ENCODE assay signal across 1 cellular context in the genomic region with DNA sequence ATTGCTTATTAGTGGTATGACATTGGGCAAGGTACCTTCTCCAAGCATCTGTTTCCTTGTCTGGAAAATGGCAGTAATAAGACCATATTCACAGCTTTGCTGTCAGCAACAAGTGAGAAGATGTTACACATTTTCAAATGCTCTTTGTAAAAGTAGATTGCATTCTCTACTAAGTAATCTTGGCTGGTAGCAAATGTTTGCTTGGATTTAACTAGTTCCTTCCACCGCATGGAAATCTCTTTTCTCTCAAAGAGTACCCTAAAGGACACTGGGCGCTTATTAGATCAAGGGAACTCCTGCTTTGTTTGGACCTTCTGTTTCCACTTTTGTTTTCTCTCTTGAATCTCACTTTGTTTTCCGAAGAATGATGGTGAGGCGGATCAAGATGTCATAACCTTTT.
TF ChIP-seq lines count a peak whose summit lies in the region.

No MANE protein-coding gene starts in this region.

TF ChIP-seq in HEK293, 187 proteins besides CTCF, POLR2A, EP300 and RAD21:
- TF ChIP-seq, protein P1, sequence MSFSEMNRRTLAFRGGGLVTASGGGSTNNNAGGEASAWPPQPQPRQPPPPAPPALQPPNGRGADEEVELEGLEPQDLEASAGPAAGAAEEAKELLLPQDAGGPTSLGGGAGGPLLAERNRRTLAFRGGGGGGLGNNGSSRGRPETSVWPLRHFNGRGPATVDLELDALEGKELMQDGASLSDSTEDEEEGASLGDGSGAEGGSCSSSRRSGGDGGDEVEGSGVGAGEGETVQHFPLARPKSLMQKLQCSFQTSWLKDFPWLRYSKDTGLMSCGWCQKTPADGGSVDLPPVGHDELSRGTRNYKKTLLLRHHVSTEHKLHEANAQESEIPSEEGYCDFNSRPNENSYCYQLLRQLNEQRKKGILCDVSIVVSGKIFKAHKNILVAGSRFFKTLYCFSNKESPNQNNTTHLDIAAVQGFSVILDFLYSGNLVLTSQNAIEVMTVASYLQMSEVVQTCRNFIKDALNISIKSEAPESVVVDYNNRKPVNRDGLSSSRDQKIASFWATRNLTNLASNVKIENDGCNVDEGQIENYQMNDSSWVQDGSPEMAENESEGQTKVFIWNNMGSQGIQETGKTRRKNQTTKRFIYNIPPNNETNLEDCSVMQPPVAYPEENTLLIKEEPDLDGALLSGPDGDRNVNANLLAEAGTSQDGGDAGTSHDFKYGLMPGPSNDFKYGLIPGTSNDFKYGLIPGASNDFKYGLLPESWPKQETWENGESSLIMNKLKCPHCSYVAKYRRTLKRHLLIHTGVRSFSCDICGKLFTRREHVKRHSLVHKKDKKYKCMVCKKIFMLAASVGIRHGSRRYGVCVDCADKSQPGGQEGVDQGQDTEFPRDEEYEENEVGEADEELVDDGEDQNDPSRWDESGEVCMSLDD (tag by site-specific recombination; IDR thresholded peaks at IDR 0.05) = no peak
- TF ChIP-seq ZNF433 (tag by site-specific recombination; IDR thresholded peaks at IDR 0.05; ENCODE audit: low read depth) = no peak
- TF ChIP-seq OSR2 (tag by site-specific recombination; IDR thresholded peaks at IDR 0.05) = no peak
- TF ChIP-seq, protein P2, sequence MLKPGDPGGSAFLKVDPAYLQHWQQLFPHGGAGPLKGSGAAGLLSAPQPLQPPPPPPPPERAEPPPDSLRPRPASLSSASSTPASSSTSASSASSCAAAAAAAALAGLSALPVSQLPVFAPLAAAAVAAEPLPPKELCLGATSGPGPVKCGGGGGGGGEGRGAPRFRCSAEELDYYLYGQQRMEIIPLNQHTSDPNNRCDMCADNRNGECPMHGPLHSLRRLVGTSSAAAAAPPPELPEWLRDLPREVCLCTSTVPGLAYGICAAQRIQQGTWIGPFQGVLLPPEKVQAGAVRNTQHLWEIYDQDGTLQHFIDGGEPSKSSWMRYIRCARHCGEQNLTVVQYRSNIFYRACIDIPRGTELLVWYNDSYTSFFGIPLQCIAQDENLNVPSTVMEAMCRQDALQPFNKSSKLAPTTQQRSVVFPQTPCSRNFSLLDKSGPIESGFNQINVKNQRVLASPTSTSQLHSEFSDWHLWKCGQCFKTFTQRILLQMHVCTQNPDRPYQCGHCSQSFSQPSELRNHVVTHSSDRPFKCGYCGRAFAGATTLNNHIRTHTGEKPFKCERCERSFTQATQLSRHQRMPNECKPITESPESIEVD (tag by site-specific recombination; IDR thresholded peaks at IDR 0.05) = no peak
- peak; percentile 95 for TF ChIP-seq SETDB1 (IDR thresholded peaks at IDR 0.05; ENCODE audit: insufficient read length, low read length)
- TF ChIP-seq SCRT2 (tag by site-specific recombination; IDR thresholded peaks at IDR 0.05) = 0 out of 2 replicates have a peak, but pooled peaks have one; percentile 29
- TF ChIP-seq ZNF48 (tag by site-specific recombination; IDR thresholded peaks at IDR 0.05) = no peak
- TF ChIP-seq SP2 (tag by site-specific recombination; IDR thresholded peaks at IDR 0.05) = no peak
- TF ChIP-seq, protein P3, sequence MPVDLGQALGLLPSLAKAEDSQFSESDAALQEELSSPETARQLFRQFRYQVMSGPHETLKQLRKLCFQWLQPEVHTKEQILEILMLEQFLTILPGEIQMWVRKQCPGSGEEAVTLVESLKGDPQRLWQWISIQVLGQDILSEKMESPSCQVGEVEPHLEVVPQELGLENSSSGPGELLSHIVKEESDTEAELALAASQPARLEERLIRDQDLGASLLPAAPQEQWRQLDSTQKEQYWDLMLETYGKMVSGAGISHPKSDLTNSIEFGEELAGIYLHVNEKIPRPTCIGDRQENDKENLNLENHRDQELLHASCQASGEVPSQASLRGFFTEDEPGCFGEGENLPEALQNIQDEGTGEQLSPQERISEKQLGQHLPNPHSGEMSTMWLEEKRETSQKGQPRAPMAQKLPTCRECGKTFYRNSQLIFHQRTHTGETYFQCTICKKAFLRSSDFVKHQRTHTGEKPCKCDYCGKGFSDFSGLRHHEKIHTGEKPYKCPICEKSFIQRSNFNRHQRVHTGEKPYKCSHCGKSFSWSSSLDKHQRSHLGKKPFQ (tag by site-specific recombination; IDR thresholded peaks at IDR 0.05) = no peak
